ENCODE assay signal across 9 cellular contexts in the genomic region with DNA sequence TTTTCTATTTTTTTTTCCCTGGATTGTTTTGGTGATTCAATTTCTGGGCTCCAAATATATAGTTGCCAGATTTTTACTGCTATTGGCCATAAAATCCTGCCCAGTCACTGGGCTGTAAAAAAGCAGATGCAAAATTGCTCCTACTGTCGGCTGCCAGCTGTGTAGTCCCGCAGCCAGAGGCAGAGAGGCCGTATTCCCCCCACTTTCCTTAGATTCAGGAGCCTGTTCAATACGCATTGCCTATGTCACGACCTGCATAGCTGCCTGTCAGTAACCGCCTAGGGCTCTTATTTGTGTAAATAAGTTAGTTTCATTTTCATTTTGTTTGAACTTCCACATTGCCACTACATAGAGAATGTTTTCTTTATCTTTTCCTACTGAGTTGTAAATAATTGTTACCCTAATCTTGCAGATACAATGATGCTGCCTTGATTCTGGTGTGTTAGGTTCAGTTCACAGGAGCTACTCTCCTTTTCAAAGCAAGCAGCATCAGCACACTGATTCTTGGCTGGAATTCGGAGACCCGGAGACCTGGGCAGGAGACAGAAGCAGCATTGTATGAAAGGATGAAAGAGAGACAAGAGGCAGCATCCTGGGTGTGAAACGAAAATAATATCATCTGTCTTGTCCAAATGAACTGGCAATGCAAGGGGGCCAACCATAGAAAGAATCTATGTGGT. TPM values are rescaled to one million over a fixed set of nuclear protein-coding genes. Genes with fewer than 3 reads are reported as not detected.
DNase-seq lines count a peak whose midpoint lies in the region; ATAC-seq, FAIRE-seq and TF ChIP-seq lines count a peak whose summit lies in the region.
"Had no signal": no experiment of that assay in that cellular context is flagged by ENCODE, and none has a peak within 500 bp of the region (broad histone marks: within the 10 kb centered on the region; RNA-seq: fewer than 3 reads in every experiment).

No MANE protein-coding gene starts in this region.

- TF ChIP-seq CTCF in GM13977 (IDR thresholded peaks at IDR 0.05; ENCODE audit: extremely low read depth, insufficient read depth, missing control alignments) = no peak

- peak overlapping the region in 6 of 10 donors; percentile 3 to 59 (median 22) for H3K27ac Mint-ChIP-seq in naive thymus-derived CD8-positive, alpha-beta T cell

- peaks cover 0 to 2% (median 0%) of the 10 kb centered on the region in 5 donors for H3K27me3 Mint-ChIP-seq in naive thymus-derived CD8-positive, alpha-beta T cell

- peaks cover 3 to 10% (median 8%) of the 10 kb centered on the region in 4 donors for H3K4me1 Mint-ChIP-seq in naive thymus-derived CD8-positive, alpha-beta T cell

- FAIRE-seq in endometrium (lab: Jason Lieb, UNC) = peak; percentile 35
- FAIRE-seq: islet of Langerhans had no signal

- POLR2A ChIA-PET in naive thymus-derived CD8-positive, alpha-beta T cell (lab: Charles Lee) = no interaction called here

- peaks cover 0 to 10% (median 0%) of the 10 kb centered on the region in 3 donors for H3K36me3 Mint-ChIP-seq in naive thymus-derived CD8-positive, alpha-beta T cell

- DNase-seq in ACHN (peak; percentile 44), GM13977 (ENCODE audit: low spot score) (peak; percentile 63), RPMI8226 (peak; percentile 44), SKM-1 treated with dmso at 0.1 percent for 144 hours (lab: John Stamatoyannopoulos, UW; ENCODE audit: unreplicated experiment) (no peak)
- peak in 2 of 10 donors; percentile 12 to 13 for DNase-seq in naive thymus-derived CD8-positive, alpha-beta T cell
- no peak for DNase-seq in activated effector memory CD4-positive, alpha-beta T cell treated with anti-CD3 and anti-CD28 coated beads, Interleukin-2, amount 50 U/mL, for 16 hours

- H3K9me3 Mint-ChIP-seq in naive thymus-derived CD8-positive, alpha-beta T cell = peaks cover 0 to 15% (median 10%) of the 10 kb centered on the region in 9 donors

- peak overlapping the region; percentile 42 to 80 (median 72) for H3K4me3 Mint-ChIP-seq in naive thymus-derived CD8-positive, alpha-beta T cell

- in situ Hi-C loops in ACHN (cut with HindIII; ENCODE audit: low pct_ligation_motif_present, low pct_unique_long_range_greater_than_20kb, low sequenced_read_pairs) = no loop called here
- in situ Hi-C loops in GM13977 (cut with MboI; ENCODE audit: low pct_unique_long_range_greater_than_20kb, low sequenced_read_pairs, unreplicated experiment) = no loop called here

- ATAC-seq in HG02981 (IDR thresholded peaks at IDR 0.05; ENCODE audit: unreplicated experiment) = peak; percentile 80
- peak; percentile 30 to 45 for ATAC-seq in naive thymus-derived CD8-positive, alpha-beta T cell

RNA-seq across cellular contexts. Expression of a gene that starts 46.0 kb away (rescaled TPM):
- total RNA-seq in naive thymus-derived CD8-positive, alpha-beta T cell = 1 to 10 TPM in 1 of 2 experiments, under 1 TPM in 1; 0.47 to 1.1 TPM
- 1 to 10 TPM in 1 of 3 donors, under 1 TPM in 2; 0.08 to 1.4 (median 0.26) TPM for polyA plus RNA-seq in naive thymus-derived CD8-positive, alpha-beta T cell

Comparison
In these comparisons a context has a peak if more than half of its experiments do, and no peak if none do; other contexts are left out.
1. DNase-seq: peak in ACHN (single experiment), GM13977 (single experiment) and RPMI8226 (single experiment); none in SKM-1 treated with dmso at 0.1 percent for 144 hours (single experiment) and activated effector memory CD4-positive, alpha-beta T cell treated with anti-CD3 and anti-CD28 coated beads, Interleukin-2, amount 50 U/mL, for 16 hours (single experiment).